In genomic region chr15:87734571-87735373, GRCh38 we compare ENCODE assay signal across 28 cellular contexts.
"Had no signal": no experiment of that assay in that cellular context is flagged by ENCODE, and none has a peak within 500 bp of the region (broad histone marks: within the 10 kb centered on the region; RNA-seq: fewer than 3 reads in every experiment).

No MANE protein-coding gene starts in this region.

- H3K79me2 ChIP-seq: hepatocyte had no signal

- H3K4me1 ChIP-seq: esophagus squamous epithelium, neural progenitor cell, psoas muscle, tibial artery had no signal

- H3K27me3 ChIP-seq: hepatocyte, neural progenitor cell, testis, tibial artery had no signal

- H3K36me3 Mint-ChIP-seq: memory B cell; mesothelial cell of epicardium; naive B cell; natural killer cell treated with Interleukin-12 subunit alpha and Interleukin-12 subunit beta and Interleukin-15 and Interleukin-18, amount 100 ng/mL, for 72 hours; neural progenitor cell; type B pancreatic cell had no signal

- ATAC-seq: effector memory CD8-positive, alpha-beta T cell; left lobe of liver; mucosa of descending colon; natural killer cell treated with Interleukin-12 subunit alpha and Interleukin-12 subunit beta and Interleukin-15 and Interleukin-18, amount 100 ng/mL, for 72 hours; psoas muscle; right cardiac atrium; stimulated activated naive CD8-positive, alpha-beta T cell treated with anti-CD3 and anti-CD28 coated beads, Interleukin-15, Interleukin-2, amounts not matched to agents 100 U/mL and 50 U/mL, for 24 hours had no signal

- H3K9ac ChIP-seq: neural progenitor cell had no signal

- H3K4me3 ChIP-seq: esophagus squamous epithelium, hepatocyte, lung, mucosa of descending colon, neural progenitor cell, psoas muscle, testis, tibial artery had no signal

- H3K4me2 ChIP-seq: hepatocyte, neural progenitor cell had no signal

- H3K27ac ChIP-seq: esophagus squamous epithelium, hepatocyte, neural progenitor cell, psoas muscle, testis, tibial artery had no signal

- H3K4me3 Mint-ChIP-seq: effector memory CD8-positive, alpha-beta T cell; memory B cell; mesothelial cell of epicardium; natural killer cell treated with Interleukin-12 subunit alpha and Interleukin-12 subunit beta and Interleukin-15 and Interleukin-18, amount 100 ng/mL, for 72 hours; neural progenitor cell; type B pancreatic cell had no signal

- H3K27ac Mint-ChIP-seq: effector memory CD8-positive, alpha-beta T cell; memory B cell; mesothelial cell of epicardium; naive B cell; natural killer cell treated with Interleukin-12 subunit alpha and Interleukin-12 subunit beta and Interleukin-15 and Interleukin-18, amount 100 ng/mL, for 72 hours; neural progenitor cell; type B pancreatic cell had no signal

- H3K27me3 Mint-ChIP-seq: naive B cell had no signal

- H3K9me3 Mint-ChIP-seq: mesothelial cell of epicardium, type B pancreatic cell had no signal

- H3K9me3 ChIP-seq: esophagus squamous epithelium, mucosa of descending colon, psoas muscle, testis, tibial artery had no signal

- DNase-seq: cerebellar nuclear complex; cortex of kidney; effector memory CD8-positive, alpha-beta T cell; erythroblast; esophagus squamous epithelium; foreskin melanocyte; kidney; mucosa of descending colon; naive B cell; nucleus accumbens; psoas muscle; right cardiac atrium; small intestine; stimulated activated CD4-positive, alpha-beta T cell treated with anti-CD3 and anti-CD28 coated beads, Interleukin-15, amount 100 ng/mL, for 24 hours; stimulated activated CD4-positive, alpha-beta T cell treated with anti-CD3 and anti-CD28 coated beads, Interleukin-4, amount 100 ng/mL, for 1 hour; stimulated activated CD8-positive, alpha-beta memory T cell treated with anti-CD3 and anti-CD28 coated beads, Interleukin-4, amount 100 ng/mL, for 48 hours; stimulated activated naive CD8-positive, alpha-beta T cell treated with anti-CD3 and anti-CD28 coated beads, Interleukin-15, Interleukin-2, amounts not matched to agents 100 U/mL and 50 U/mL, for 24 hours; substantia nigra; testis; tibial artery had no signal

- H2AFZ ChIP-seq: hepatocyte, neural progenitor cell had no signal

- H3K36me3 ChIP-seq: esophagus squamous epithelium, neural progenitor cell, tibial artery had no signal

- H3K4me1 Mint-ChIP-seq: naive B cell had no signal
